Comparison of ENCODE assay signal across 1 cellular context in genomic region chr19:18895038-18895827, GRCh38.
TF ChIP-seq lines count a peak whose summit lies in the region.

No MANE protein-coding gene starts in this region.

TF ChIP-seq in HepG2, 621 proteins besides CTCF, POLR2A, EP300 and RAD21 (continued from another document and continues in another):
- 0 out of 2 replicates have a peak, but pooled peaks have one; percentile 22 for TF ChIP-seq PAXIP1 (CRISPR knock-in tag; conservative IDR thresholded peaks at IDR 0.05)
- no peak for TF ChIP-seq HMGXB3 (CRISPR knock-in tag; IDR thresholded peaks at IDR 0.05; ENCODE audit: borderline replicate concordance)
- no peak for TF ChIP-seq KAT8 (CRISPR knock-in tag; IDR thresholded peaks at IDR 0.05)
- TF ChIP-seq PRDM15 (CRISPR knock-in tag; IDR thresholded peaks at IDR 0.05): no peak
- TF ChIP-seq ZNF20 (CRISPR knock-in tag; IDR thresholded peaks at IDR 0.05): no peak
- TF ChIP-seq ZNF513 (CRISPR knock-in tag; conservative IDR thresholded peaks at IDR 0.05): no peak
- peak; percentile 31; the same call in 1 of the 2 replicates for TF ChIP-seq YEATS4 (CRISPR knock-in tag; IDR thresholded peaks at IDR 0.05; ENCODE audit: borderline replicate concordance)
- no peak for TF ChIP-seq ZNF773 (CRISPR knock-in tag; IDR thresholded peaks at IDR 0.05; ENCODE audit: borderline replicate concordance)
- no peak for TF ChIP-seq BRCA1 (CRISPR knock-in tag; IDR thresholded peaks at IDR 0.05)
- TF ChIP-seq ADNP (CRISPR knock-in tag; IDR thresholded peaks at IDR 0.05): no peak
- TF ChIP-seq IRX3 (CRISPR knock-in tag; IDR thresholded peaks at IDR 0.05; ENCODE audit: borderline replicate concordance, low read depth): no peak
- no peak for TF ChIP-seq SRSF4 (IDR thresholded peaks at IDR 0.05; ENCODE audit: low read depth, low read length, poor library complexity, severe bottlenecking)
- no peak for TF ChIP-seq CC2D1A (CRISPR knock-in tag; IDR thresholded peaks at IDR 0.05)
- TF ChIP-seq ZFP91 (CRISPR knock-in tag; IDR thresholded peaks at IDR 0.05; ENCODE audit: borderline replicate concordance): peak; percentile 63; the same call in 1 of the 2 replicates
- TF ChIP-seq MAFF (IDR thresholded peaks at IDR 0.05; ENCODE audit: low read depth, low read length): no peak
- TF ChIP-seq KIAA2018 (CRISPR knock-in tag; IDR thresholded peaks at IDR 0.05; ENCODE audit: borderline replicate concordance): no peak
- no peak for TF ChIP-seq ZNF383 (CRISPR knock-in tag; IDR thresholded peaks at IDR 0.05; ENCODE audit: borderline replicate concordance)
- 0 out of 2 replicates have a peak, but pooled peaks have one; percentile 17 for TF ChIP-seq THRA (CRISPR knock-in tag; IDR thresholded peaks at IDR 0.05; ENCODE audit: borderline replicate concordance)
- TF ChIP-seq ARID2 (CRISPR knock-in tag; IDR thresholded peaks at IDR 0.05; ENCODE audit: borderline replicate concordance): no peak
- TF ChIP-seq LRRFIP1 (CRISPR knock-in tag; conservative IDR thresholded peaks at IDR 0.05): no peak
- TF ChIP-seq AHR (CRISPR knock-in tag; IDR thresholded peaks at IDR 0.05): no peak
